Comparison of ENCODE assay signal across 15 cellular contexts in genomic region chr16:57305159-57305811, GRCh38. TPM values are rescaled to one million over a fixed set of nuclear protein-coding genes. Genes with fewer than 3 reads are reported as not detected.
DNase-seq lines count a peak whose midpoint lies in the region; ATAC-seq, FAIRE-seq and TF ChIP-seq lines count a peak whose summit lies in the region.
"Had no signal": no experiment of that assay in that cellular context is flagged by ENCODE, and none has a peak within 500 bp of the region (broad histone marks: within the 10 kb centered on the region; RNA-seq: fewer than 3 reads in every experiment).

No MANE protein-coding gene starts in this region.

- peaks cover 41% of the 10 kb centered on the region for H3K4me1 Mint-ChIP-seq in Caco-2 (ENCODE audit: low read depth, unreplicated experiment)
- peaks cover 30% of the 10 kb centered on the region for H3K4me1 Mint-ChIP-seq in stimulated activated effector memory CD8-positive, alpha-beta T cell treated with anti-CD3 and anti-CD28 coated beads, Interleukin-12 subunit alpha, Interleukin-12 subunit beta, amount 100 ng/mL, for 72 hours

- H3K27me3 Mint-ChIP-seq in Caco-2 (ENCODE audit: insufficient read depth, unreplicated experiment) = no peaks in the 10 kb centered on the region

- TF ChIP-seq CTCF in Caco-2 (IDR thresholded peaks at IDR 0.05; ENCODE audit: insufficient read depth in 1 of 2, low read depth in 1 of 2, low read length in 1 of 2, severe bottlenecking in 1 of 2, unreplicated experiment in 1 of 2) (no peak), dorsolateral prefrontal cortex (IDR thresholded peaks at IDR 0.05 in 54 of 56, conservative IDR thresholded peaks at IDR 0.05 in 2 of 56; ENCODE audit: low read depth in 1 of 56, partially characterized antibody in 56 of 56) (no peak), D721Med (IDR thresholded peaks at IDR 0.05; ENCODE audit: insufficient read depth, missing control alignments) (no peak)

- peaks cover 17% of the 10 kb centered on the region for H3K36me3 Mint-ChIP-seq in Caco-2 (ENCODE audit: insufficient read depth, unreplicated experiment)
- no peaks in the 10 kb centered on the region for H3K36me3 Mint-ChIP-seq in stimulated activated effector memory CD8-positive, alpha-beta T cell treated with anti-CD3 and anti-CD28 coated beads, Interleukin-12 subunit alpha, Interleukin-12 subunit beta, amount 100 ng/mL, for 72 hours
- H3K36me3 Mint-ChIP-seq: activated naive CD4-positive, alpha-beta T cell treated with anti-CD3 and anti-CD28 coated beads, Interleukin-2, amount 50 U/mL, for 24 hours had no signal

- POLR2A ChIA-PET in Caco-2 (lab: Charles Lee) = no interaction called here

- DNase-seq in Caco-2 (peak in 1 of 2 experiments; percentile 29), dorsolateral prefrontal cortex (peak in 3 of 10 donors; percentile 15 to 52 (median 35)), medulla oblongata (ENCODE audit: extremely low spot score) (peak; percentile 83), D721Med (ENCODE audit: insufficient read length, low spot score) (no peak), NCI-H1694 (lab: John Stamatoyannopoulos, UW) (no peak)
- no peak for DNase-seq in stimulated activated effector memory CD8-positive, alpha-beta T cell treated with anti-CD3 and anti-CD28 coated beads, Interleukin-12 subunit alpha, Interleukin-12 subunit beta, amount 100 ng/mL, for 72 hours (ENCODE audit: low spot score in 2 of 2)
- no peak for DNase-seq in activated T-cell treated with anti-CD3 and anti-CD28 coated beads, Interleukin-2, amount 50 U/mL, for 1 hour
- DNase-seq: erythroblast, HFFc6, SK-N-SH, WERI-Rb-1 had no signal

- peak overlapping the region; percentile 97 for H3K27ac Mint-ChIP-seq in Caco-2 (ENCODE audit: unreplicated experiment)
- H3K27ac Mint-ChIP-seq in stimulated activated effector memory CD8-positive, alpha-beta T cell treated with anti-CD3 and anti-CD28 coated beads, Interleukin-12 subunit alpha, Interleukin-12 subunit beta, amount 100 ng/mL, for 72 hours = peak overlapping the region; percentile 54
- H3K27ac Mint-ChIP-seq: activated naive CD4-positive, alpha-beta T cell treated with anti-CD3 and anti-CD28 coated beads, Interleukin-2, amount 50 U/mL, for 24 hours; HFFc6 had no signal

- no peaks in the 10 kb centered on the region for H3K9me3 ChIP-seq in Caco-2
- H3K9me3 ChIP-seq: SK-N-SH had no signal

- H3K27me3 ChIP-seq in Caco-2 (replicated peaks; ENCODE audit: control insufficient read depth, insufficient read depth, low read length) (no peaks in the 10 kb centered on the region), dorsolateral prefrontal cortex (no peaks in the 10 kb centered on the region)

- H3K9me3 Mint-ChIP-seq in Caco-2 (ENCODE audit: unreplicated experiment) = no peaks in the 10 kb centered on the region
- H3K9me3 Mint-ChIP-seq in stimulated activated effector memory CD8-positive, alpha-beta T cell treated with anti-CD3 and anti-CD28 coated beads, Interleukin-12 subunit alpha, Interleukin-12 subunit beta, amount 100 ng/mL, for 72 hours = no peaks in the 10 kb centered on the region
- H3K9me3 Mint-ChIP-seq: activated naive CD4-positive, alpha-beta T cell treated with anti-CD3 and anti-CD28 coated beads, Interleukin-2, amount 50 U/mL, for 24 hours; HFFc6 had no signal

- no peak for ATAC-seq in stimulated activated effector memory CD8-positive, alpha-beta T cell treated with anti-CD3 and anti-CD28 coated beads, Interleukin-12 subunit alpha, Interleukin-12 subunit beta, amount 100 ng/mL, for 72 hours
- ATAC-seq in GM18511 (IDR thresholded peaks at IDR 0.05; ENCODE audit: unreplicated experiment) = no peak

- H3K27ac ChIP-seq in dorsolateral prefrontal cortex = peak overlapping the region in 34 of 59 donors; percentile 7 to 85 (median 63)
- H3K27ac ChIP-seq: WERI-Rb-1 had no signal

- no peak for FAIRE-seq in D721Med (lab: Jason Lieb, UNC)

- no TSS peak for BruUV-seq in Caco-2 (replicated peaks; lab: Mats Ljungman, UMichigan)

- peaks cover 24% of the 10 kb centered on the region for H3K4me1 ChIP-seq in Caco-2

- no peaks in the 10 kb centered on the region for H3K36me3 ChIP-seq in Caco-2 (ENCODE audit: control insufficient read depth, insufficient read depth, low read length)
- H3K36me3 ChIP-seq: WERI-Rb-1 had no signal

- intact Hi-C loops in Caco-2 (cut with micrococcal nuclease; ENCODE audit: unreplicated experiment) = no loop called here
- intact Hi-C loops in dorsolateral prefrontal cortex (cut with DNase I) = no loop called here

- H3K4me3 Mint-ChIP-seq in Caco-2 (ENCODE audit: unreplicated experiment) = no peak overlapping the region
- no peak overlapping the region for H3K4me3 Mint-ChIP-seq in stimulated activated effector memory CD8-positive, alpha-beta T cell treated with anti-CD3 and anti-CD28 coated beads, Interleukin-12 subunit alpha, Interleukin-12 subunit beta, amount 100 ng/mL, for 72 hours
- H3K4me3 Mint-ChIP-seq: activated naive CD4-positive, alpha-beta T cell treated with anti-CD3 and anti-CD28 coated beads, Interleukin-2, amount 50 U/mL, for 24 hours; HFFc6 had no signal

- CTCF ChIA-PET in Caco-2 (lab: Charles Lee) = interaction anchor here (3.6 kb wide), 1 partner anchor 112 kb away, joined by 83 read pairs; no protein-coding TSS in a partner anchor

- H3K4me3 ChIP-seq in Caco-2 (ENCODE audit: low read depth, low read length) (no peak overlapping the region), dorsolateral prefrontal cortex (no peak overlapping the region)

RNA-seq across cellular contexts. Expression of gene PLLP, which starts 20.8 kb away (rescaled TPM):
- 53.0 and 54.0 TPM in 2 replicates for total RNA-seq in Caco-2 (2022)
- total RNA-seq in dorsolateral prefrontal cortex = 100 to 1,000 TPM in 55 of 120 experiments, 10 to 100 TPM in 65; 20.8 to 459 (median 91.3) TPM
- total RNA-seq: HFFc6 had no signal

RNA-seq across cellular contexts. Expression of gene CCL22, which starts 53.3 kb away (rescaled TPM):
- total RNA-seq in Caco-2 (2022) (0.44 and 0.68 TPM in 2 replicates), dorsolateral prefrontal cortex (under 1 TPM in 23 of 120 experiments, not detected in 97; 0.15 to 0.56 (median 0.19) TPM)
- total RNA-seq: HFFc6, HT-29, temporal lobe had no signal
